In the genomic region with DNA sequence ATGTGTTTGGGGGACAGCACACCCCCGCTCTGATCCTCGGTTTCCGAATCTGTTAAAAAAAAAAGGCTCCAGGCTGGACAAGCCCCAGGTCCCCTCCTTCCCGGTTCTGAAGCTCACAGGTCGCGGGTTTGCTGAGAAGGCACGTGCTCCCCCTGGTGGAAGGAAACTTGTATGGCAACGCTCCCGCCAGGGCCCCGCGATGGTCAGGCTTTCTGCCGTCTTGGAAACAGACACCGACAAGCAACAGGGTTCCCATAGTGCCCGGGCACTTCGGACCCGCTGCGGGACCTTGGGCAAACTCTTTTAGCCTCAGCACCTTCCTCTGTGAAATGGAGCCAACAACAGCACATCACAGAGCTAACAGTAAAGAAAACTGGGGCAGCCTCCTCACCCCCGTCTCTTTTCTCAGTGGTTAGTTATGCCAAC, we compare ENCODE assay signal across 9 cellular contexts.
DNase-seq lines count a peak whose midpoint lies in the region; ATAC-seq, FAIRE-seq and TF ChIP-seq lines count a peak whose summit lies in the region.
"Had no signal": no experiment of that assay in that cellular context is flagged by ENCODE, and none has a peak within 500 bp of the region (broad histone marks: within the 10 kb centered on the region; RNA-seq: fewer than 3 reads in every experiment).

No MANE protein-coding gene starts in this region.

- H3K36me3 ChIP-seq in bronchial epithelial cell (ENCODE audit: control insufficient read depth, insufficient read depth, low read length): no peaks in the 10 kb centered on the region
- no peaks in the 10 kb centered on the region for H3K36me3 ChIP-seq in kidney epithelial cell (ENCODE audit: control insufficient read depth, insufficient read depth, low read length)

- H3K4me3 ChIP-seq in bronchial epithelial cell (ENCODE audit: low read depth, low read length): no peak overlapping the region
- no peak overlapping the region for H3K4me3 ChIP-seq in kidney epithelial cell (ENCODE audit: low read depth, low read length)

- no peaks in the 10 kb centered on the region for H3K36me3 Mint-ChIP-seq in activated B cell treated with CpG ODN at 0.5 μM for 24 hours (ENCODE audit: low read depth)

- H3K27me3 ChIP-seq in bronchial epithelial cell (ENCODE audit: control insufficient read depth, insufficient read depth, low read length): peaks cover 6% of the 10 kb centered on the region
- H3K27me3 ChIP-seq in kidney epithelial cell (ENCODE audit: control insufficient read depth, insufficient read depth, low read length): peaks cover 50% of the 10 kb centered on the region

- intact Hi-C loops in Right ventricle myocardium inferior (cut with DNase I): loop anchor here (1.0 to 5.0 kb wide), 2 partner anchors 305 to 370 kb away; a partner anchor contains a TSS
- intact Hi-C loops in cardiac septum (cut with DNase I): loop anchor here (2.0 to 10.0 kb wide), 4 partner anchors 305 to 373 kb away; no protein-coding TSS in a partner anchor
- intact Hi-C loops in activated B cell treated with CpG ODN at 0.5 μM for 24 hours (cut with micrococcal nuclease): loop anchor here (1.0 to 10.0 kb wide), 4 partner anchors 51 to 346 kb away; no protein-coding TSS in a partner anchor

- peak; percentile 58 for ATAC-seq in Right ventricle myocardium inferior
- peak; percentile 77 for ATAC-seq in activated B cell treated with CpG ODN at 0.5 μM for 24 hours (ENCODE audit: low read depth)
- no peak for ATAC-seq in HG02642 (IDR thresholded peaks at IDR 0.05; ENCODE audit: poor library complexity, unreplicated experiment)

- peaks cover 4% of the 10 kb centered on the region for H3K4me1 Mint-ChIP-seq in activated B cell treated with CpG ODN at 0.5 μM for 24 hours

- no peaks in the 10 kb centered on the region for H3K9me3 Mint-ChIP-seq in activated B cell treated with CpG ODN at 0.5 μM for 24 hours

- H3K4me3 Mint-ChIP-seq in activated B cell treated with CpG ODN at 0.5 μM for 24 hours: no peak overlapping the region

- DNase-seq in Right ventricle myocardium inferior (ENCODE audit: missing footprints) (peak; percentile 76), cardiac septum (ENCODE audit: low spot score) (no peak), NCI-H2227 treated with DMSO at 0.1 percent for 48 hours (lab: John Stamatoyannopoulos, UW) (peak; percentile 77), activated B cell treated with CpG ODN at 0.5 μM for 24 hours (peak; percentile 65), bronchial epithelial cell (ENCODE audit: low read depth) (peak; percentile 28), kidney epithelial cell (ENCODE audit: low read depth) (no peak)
- peak; percentile 73 to 77 for DNase-seq in stimulated activated CD4-positive, alpha-beta T cell treated with anti-CD3 and anti-CD28 coated beads, Interleukin-2, amount 100 ng/mL, for 24 hours

- CTCF ChIA-PET in activated B cell treated with CpG ODN at 0.5 μM for 24 hours (lab: Charles Lee): interaction anchor here (0.7 to 5.8 kb wide), 21 partner anchors 11 to 347 kb away, joined by 3 to 161 read pairs (median 4); a partner anchor contains a TSS

- no peak overlapping the region for H3K27ac Mint-ChIP-seq in activated B cell treated with CpG ODN at 0.5 μM for 24 hours

- POLR2A ChIA-PET in activated B cell treated with CpG ODN at 0.5 μM for 24 hours (lab: Charles Lee): interaction anchor here (1.5 to 1.6 kb wide), 3 partner anchors 9 to 303 kb away, joined by 3 to 7 read pairs (median 4); no protein-coding TSS in a partner anchor

- FAIRE-seq in bronchial epithelial cell (lab: Jason Lieb, UNC): no peak
- FAIRE-seq: G401.6 had no signal

- TF ChIP-seq CTCF in activated B cell treated with CpG ODN at 0.5 μM for 24 hours (IDR thresholded peaks at IDR 0.05) (peak; percentile 50), bronchial epithelial cell (IDR thresholded peaks at IDR 0.05; ENCODE audit: insufficient read depth, low read length, severe bottlenecking) (peak; percentile 94), kidney epithelial cell (IDR thresholded peaks at IDR 0.05; ENCODE audit: insufficient read depth, low read length, poor library complexity, severe bottlenecking) (peak; percentile 89)

- peaks cover 37% of the 10 kb centered on the region for H3K27me3 Mint-ChIP-seq in activated B cell treated with CpG ODN at 0.5 μM for 24 hours

Comparison
In these comparisons a context has a peak if more than half of its experiments do, and no peak if none do; other contexts are left out.
1. DNase-seq: peak in Right ventricle myocardium inferior (single experiment), NCI-H2227 treated with DMSO at 0.1 percent for 48 hours (single experiment), activated B cell treated with CpG ODN at 0.5 μM for 24 hours (single experiment), bronchial epithelial cell (single experiment) and stimulated activated CD4-positive, alpha-beta T cell treated with anti-CD3 and anti-CD28 coated beads, Interleukin-2, amount 100 ng/mL, for 24 hours (2 of 2); none in cardiac septum (single experiment) and kidney epithelial cell (single experiment).
2. Peak in every context shown above with its lines, with median percentiles within 50 percentile points of each other: CTCF ChIP-seq.